In the genomic region with DNA sequence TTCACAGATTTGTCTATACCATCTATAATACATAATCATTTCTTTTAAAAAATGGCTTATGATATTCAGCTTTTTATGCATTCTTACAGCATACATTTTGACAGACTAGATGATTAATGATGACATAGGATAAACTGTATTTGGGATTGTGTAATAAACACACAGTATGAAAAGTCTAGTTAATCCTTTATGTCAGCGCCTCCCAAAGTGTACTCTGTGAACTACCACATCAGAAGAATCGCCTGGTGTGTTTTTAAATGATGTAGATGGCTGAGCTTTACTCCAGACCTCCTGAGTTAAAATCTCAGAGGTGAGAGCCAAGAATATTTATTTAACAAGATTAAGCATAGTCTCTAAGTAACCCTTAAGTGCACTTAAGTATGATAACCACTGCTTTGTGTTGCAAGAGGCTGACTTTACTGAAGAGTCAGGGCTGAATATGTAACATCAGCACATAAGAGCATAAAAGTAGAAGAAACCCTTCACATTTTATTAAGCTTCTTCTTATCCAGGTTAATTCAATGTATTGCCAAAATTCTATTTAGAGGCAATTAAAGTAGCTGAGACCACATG, we compare ENCODE assay signal across 14 cellular contexts.
DNase-seq lines count a peak whose midpoint lies in the region; ATAC-seq and TF ChIP-seq lines count a peak whose summit lies in the region.
"Had no signal": no experiment of that assay in that cellular context is flagged by ENCODE, and none has a peak within 500 bp of the region (broad histone marks: within the 10 kb centered on the region; RNA-seq: fewer than 3 reads in every experiment).

No MANE protein-coding gene starts in this region.

- DNase-seq in SIG-M5 treated with dmso at 0.1 percent for 504 hours (lab: John Stamatoyannopoulos, UW; ENCODE audit: unreplicated experiment) (peak; percentile 10), SIG-M5 (lab: John Stamatoyannopoulos, UW) (no peak), NCI-H69 (lab: John Stamatoyannopoulos, UW) (peak; percentile 45), endodermal cell (no peak), smooth muscle cell (lab: John Stamatoyannopoulos, UW; ENCODE audit: unreplicated experiment) (no peak), cardiac septum (ENCODE audit: low spot score) (no peak)
- DNase-seq: activated naive CD4-positive, alpha-beta T cell treated with Interleukin-2 at 50 U/mL for 16 hours; KG1; NCI-H446 treated with DMSO at 0.1 percent for 48 hours; upper lobe of left lung had no signal

- peaks cover 7% of the 10 kb centered on the region for H4K20me1 ChIP-seq in smooth muscle cell (ENCODE audit: low read depth)

- H3K4me3 Mint-ChIP-seq in endodermal cell: no peak overlapping the region
- H3K4me3 Mint-ChIP-seq: mesothelial cell of epicardium had no signal

- H3K27ac ChIP-seq in endodermal cell (ENCODE audit: low read depth, low read length) (no peak overlapping the region), smooth muscle cell (ENCODE audit: low read depth) (no peak overlapping the region)
- H3K27ac ChIP-seq: prostate gland, upper lobe of left lung had no signal

- H3K27me3 Mint-ChIP-seq in endodermal cell (ENCODE audit: insufficient read depth): no peaks in the 10 kb centered on the region

- H3K27ac Mint-ChIP-seq in endodermal cell: no peak overlapping the region
- H3K27ac Mint-ChIP-seq: mesothelial cell of epicardium had no signal

- no peaks in the 10 kb centered on the region for H3K9me3 ChIP-seq in endodermal cell (ENCODE audit: control insufficient read depth, low read length)
- H3K9me3 ChIP-seq in smooth muscle cell (replicated peaks; ENCODE audit: low read depth): no peaks in the 10 kb centered on the region
- H3K9me3 ChIP-seq: prostate gland, upper lobe of left lung had no signal

- WGBS in endodermal cell (ENCODE audit: insufficient coverage in 1 of 2, insufficient read length in 1 of 2), 2 experiments: 84% methylated on average over 2 of the region's 2 CpGs; no CpG with 5 or more reads in 1 of the 2 experiments
- 56% methylated on average over 2 of the region's 2 CpGs for WGBS in smooth muscle cell (ENCODE audit: low lambda C conversion rate)

- no peak for ATAC-seq in HG02970 (IDR thresholded peaks at IDR 0.05; ENCODE audit: low FRiP score, unreplicated experiment)
- no peak for ATAC-seq in HG02840 (IDR thresholded peaks at IDR 0.05; ENCODE audit: low FRiP score, unreplicated experiment)

- no peaks in the 10 kb centered on the region for H3K79me2 ChIP-seq in smooth muscle cell (ENCODE audit: low read depth)

- peaks cover 24% of the 10 kb centered on the region for H3K4me1 Mint-ChIP-seq in endodermal cell

- peaks cover 13% of the 10 kb centered on the region for H3K4me1 ChIP-seq in endodermal cell (ENCODE audit: control insufficient read depth, insufficient read depth, low read length)
- H3K4me1 ChIP-seq in smooth muscle cell (ENCODE audit: low read depth): no peaks in the 10 kb centered on the region
- H3K4me1 ChIP-seq: prostate gland, upper lobe of left lung had no signal

- TF ChIP-seq CTCF in endodermal cell (conservative IDR thresholded peaks at IDR 0.05): peak; percentile 47
- TF ChIP-seq CTCF in smooth muscle cell (IDR thresholded peaks at IDR 0.05; ENCODE audit: borderline replicate concordance, insufficient read depth, poor library complexity, severe bottlenecking): no peak

- intact Hi-C loops in cardiac septum (cut with DNase I): no loop called here

- no peaks in the 10 kb centered on the region for H3K27me3 ChIP-seq in endodermal cell (ENCODE audit: control insufficient read depth, insufficient read depth, low read length, poor library complexity, severe bottlenecking)
- peaks cover 9% of the 10 kb centered on the region for H3K27me3 ChIP-seq in smooth muscle cell (ENCODE audit: low read depth)
- H3K27me3 ChIP-seq: upper lobe of left lung had no signal

- H3K4me2 ChIP-seq in smooth muscle cell: peak overlapping the region; percentile 55

- no peaks in the 10 kb centered on the region for H3K9me3 Mint-ChIP-seq in endodermal cell
- H3K9me3 Mint-ChIP-seq: mesothelial cell of epicardium had no signal

- H2AFZ ChIP-seq in smooth muscle cell (ENCODE audit: low read depth): no peak overlapping the region

- H3K9ac ChIP-seq in endodermal cell (ENCODE audit: extremely low read depth, low read length, poor library complexity, severe bottlenecking): no peak overlapping the region
- H3K9ac ChIP-seq in smooth muscle cell (ENCODE audit: low read depth): no peak overlapping the region

- H3F3A ChIP-seq in smooth muscle cell (ENCODE audit: low read depth): peaks cover 4% of the 10 kb centered on the region

- H3K36me3 ChIP-seq in endodermal cell (ENCODE audit: control insufficient read depth, insufficient read depth, low read length): no peaks in the 10 kb centered on the region
- no peaks in the 10 kb centered on the region for H3K36me3 ChIP-seq in smooth muscle cell (ENCODE audit: low read depth)
- H3K36me3 ChIP-seq: prostate gland, upper lobe of left lung had no signal

- H3K4me3 ChIP-seq in endodermal cell (ENCODE audit: low read length) (no peak overlapping the region), smooth muscle cell (no peak overlapping the region)
- H3K4me3 ChIP-seq: prostate gland, upper lobe of left lung had no signal

- peaks cover 18% of the 10 kb centered on the region for H3K36me3 Mint-ChIP-seq in endodermal cell (ENCODE audit: low read depth)
- H3K36me3 Mint-ChIP-seq: mesothelial cell of epicardium had no signal

Comparison
In these comparisons a context has a peak if more than half of its experiments do, and no peak if none do; other contexts are left out.
1. DNase-seq: peak in SIG-M5 treated with dmso at 0.1 percent for 504 hours (single experiment) and NCI-H69 (single experiment); none in SIG-M5 (single experiment), endodermal cell (single experiment), smooth muscle cell (single experiment) and cardiac septum (single experiment).